In the genomic region with DNA sequence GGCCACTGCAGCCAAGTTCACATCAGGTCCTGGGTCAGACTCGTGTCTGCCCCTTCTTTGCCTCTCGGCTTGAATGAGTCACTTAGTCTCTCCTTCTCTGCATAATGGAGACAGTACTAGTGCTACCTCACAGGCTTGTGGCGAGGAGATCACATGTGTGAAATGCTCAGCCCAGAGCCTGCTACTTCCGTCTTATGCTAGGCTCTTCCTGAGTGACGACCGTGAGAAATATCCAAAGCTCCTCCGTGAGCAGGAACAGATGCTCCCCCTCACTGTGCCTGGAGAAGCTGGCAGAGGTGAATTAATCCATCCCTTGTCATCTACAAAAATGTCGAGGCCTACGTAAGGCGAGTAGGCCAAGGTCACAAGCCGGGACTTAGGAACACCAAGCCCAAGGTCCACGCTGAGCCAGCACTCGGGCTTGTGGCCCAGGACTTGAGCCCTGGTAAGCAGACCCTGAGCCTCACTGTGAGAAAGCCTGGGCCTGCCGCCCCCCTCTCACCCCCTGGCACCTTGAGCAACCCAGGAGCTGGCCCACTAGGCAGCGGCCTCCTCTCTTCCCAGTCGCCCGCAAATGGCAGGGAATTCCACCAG, we compare ENCODE assay signal across 1 cellular context.
TF ChIP-seq lines count a peak whose summit lies in the region.

No MANE protein-coding gene starts in this region.

TF ChIP-seq in WTC11, 78 proteins besides CTCF, POLR2A, EP300 and RAD21:
- TF ChIP-seq ZNF281 (CRISPR knock-in tag; IDR thresholded peaks at IDR 0.05) (no peak), TEAD4 (CRISPR knock-in tag; IDR thresholded peaks at IDR 0.05) (no peak), PRDM15 (CRISPR knock-in tag; IDR thresholded peaks at IDR 0.05) (no peak), STAT6 (CRISPR knock-in tag; conservative IDR thresholded peaks at IDR 0.05; ENCODE audit: low read depth) (no peak), ZNF121 (CRISPR knock-in tag; IDR thresholded peaks at IDR 0.05) (no peak), OVOL2 (CRISPR knock-in tag; IDR thresholded peaks at IDR 0.05; ENCODE audit: borderline replicate concordance) (no peak), FOXP1 (CRISPR knock-in tag; IDR thresholded peaks at IDR 0.05; ENCODE audit: borderline replicate concordance) (no peak), KAT7 (CRISPR knock-in tag; IDR thresholded peaks at IDR 0.05; ENCODE audit: borderline replicate concordance) (no peak), ZNF671 (CRISPR knock-in tag; IDR thresholded peaks at IDR 0.05) (no peak), FOXJ3 (CRISPR knock-in tag; IDR thresholded peaks at IDR 0.05; ENCODE audit: borderline replicate concordance) (no peak), JUN (CRISPR knock-in tag; IDR thresholded peaks at IDR 0.05) (no peak), TCF7 (CRISPR knock-in tag; IDR thresholded peaks at IDR 0.05; ENCODE audit: low read depth) (no peak), ZNF416 (CRISPR knock-in tag; IDR thresholded peaks at IDR 0.05) (no peak), GTF2I (CRISPR knock-in tag; conservative IDR thresholded peaks at IDR 0.05) (no peak), ZNF425 (CRISPR knock-in tag; conservative IDR thresholded peaks at IDR 0.05) (no peak)
- TF ChIP-seq, protein P1, sequence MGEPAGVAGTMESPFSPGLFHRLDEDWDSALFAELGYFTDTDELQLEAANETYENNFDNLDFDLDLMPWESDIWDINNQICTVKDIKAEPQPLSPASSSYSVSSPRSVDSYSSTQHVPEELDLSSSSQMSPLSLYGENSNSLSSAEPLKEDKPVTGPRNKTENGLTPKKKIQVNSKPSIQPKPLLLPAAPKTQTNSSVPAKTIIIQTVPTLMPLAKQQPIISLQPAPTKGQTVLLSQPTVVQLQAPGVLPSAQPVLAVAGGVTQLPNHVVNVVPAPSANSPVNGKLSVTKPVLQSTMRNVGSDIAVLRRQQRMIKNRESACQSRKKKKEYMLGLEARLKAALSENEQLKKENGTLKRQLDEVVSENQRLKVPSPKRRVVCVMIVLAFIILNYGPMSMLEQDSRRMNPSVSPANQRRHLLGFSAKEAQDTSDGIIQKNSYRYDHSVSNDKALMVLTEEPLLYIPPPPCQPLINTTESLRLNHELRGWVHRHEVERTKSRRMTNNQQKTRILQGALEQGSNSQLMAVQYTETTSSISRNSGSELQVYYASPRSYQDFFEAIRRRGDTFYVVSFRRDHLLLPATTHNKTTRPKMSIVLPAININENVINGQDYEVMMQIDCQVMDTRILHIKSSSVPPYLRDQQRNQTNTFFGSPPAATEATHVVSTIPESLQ (CRISPR knock-in tag; IDR thresholded peaks at IDR 0.05) = no peak
- TF ChIP-seq, protein P2, sequence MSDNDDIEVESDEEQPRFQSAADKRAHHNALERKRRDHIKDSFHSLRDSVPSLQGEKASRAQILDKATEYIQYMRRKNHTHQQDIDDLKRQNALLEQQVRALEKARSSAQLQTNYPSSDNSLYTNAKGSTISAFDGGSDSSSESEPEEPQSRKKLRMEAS (CRISPR knock-in tag; IDR thresholded peaks at IDR 0.05) = no peak
- TF ChIP-seq, protein P3, sequence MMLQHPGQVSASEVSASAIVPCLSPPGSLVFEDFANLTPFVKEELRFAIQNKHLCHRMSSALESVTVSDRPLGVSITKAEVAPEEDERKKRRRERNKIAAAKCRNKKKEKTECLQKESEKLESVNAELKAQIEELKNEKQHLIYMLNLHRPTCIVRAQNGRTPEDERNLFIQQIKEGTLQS (CRISPR knock-in tag; conservative IDR thresholded peaks at IDR 0.05) = no peak
